Comparison of ENCODE assay signal across 1 cellular context in the genomic region with DNA sequence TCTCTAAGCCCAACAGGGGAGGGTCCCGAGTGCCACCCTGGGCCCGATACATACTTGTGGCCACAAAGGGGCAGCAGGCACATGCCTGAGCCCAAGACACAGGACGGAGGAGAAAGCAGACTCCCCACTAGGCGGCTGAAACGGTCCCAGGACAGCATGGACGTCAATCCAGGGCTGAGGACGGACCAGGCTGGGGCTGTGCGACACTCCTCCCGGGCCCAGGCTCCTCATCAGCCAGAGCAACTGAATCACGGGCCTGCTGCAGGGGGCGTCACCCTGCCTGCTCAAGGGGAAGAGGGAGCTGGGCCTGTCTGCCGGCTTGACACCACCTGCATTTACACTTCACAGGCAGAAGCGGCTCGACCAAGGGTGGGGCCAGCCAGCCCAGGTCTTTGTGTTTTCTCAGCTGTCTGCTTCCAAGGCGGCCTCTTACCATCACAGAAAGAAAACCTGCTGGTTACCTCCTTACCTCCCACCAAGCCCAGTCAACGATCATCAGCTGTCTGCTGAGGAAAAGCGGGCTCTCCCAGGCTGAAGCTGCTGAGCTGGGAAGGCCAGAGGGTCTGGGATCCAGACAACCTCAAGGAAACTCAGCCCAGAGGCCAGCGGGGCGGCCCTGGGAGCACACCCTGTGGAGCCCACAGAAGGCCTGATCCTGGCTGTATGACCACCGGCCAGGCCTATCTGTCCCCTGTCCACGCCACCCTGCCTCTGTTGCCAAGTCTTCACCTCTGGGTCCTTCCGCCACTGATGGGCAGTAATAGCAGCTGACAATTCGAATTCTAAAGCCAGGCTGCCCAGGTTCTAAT.
A peak's percentile ranks its signal among the peaks of the same experiment; 100 is the strongest.
TF ChIP-seq lines count a peak whose summit lies in the region.

No MANE protein-coding gene starts in this region.

TF ChIP-seq in HepG2, 621 proteins besides CTCF, POLR2A, EP300 and RAD21 (continued from another document and continues in another):
- TF ChIP-seq HMG20A (CRISPR knock-in tag; IDR thresholded peaks at IDR 0.05; ENCODE audit: borderline replicate concordance) (no peak), XBP1 (CRISPR knock-in tag; IDR thresholded peaks at IDR 0.05) (no peak), ZNF674 (CRISPR knock-in tag; IDR thresholded peaks at IDR 0.05; ENCODE audit: low read depth) (no peak), SMAD1 (CRISPR knock-in tag; IDR thresholded peaks at IDR 0.05; ENCODE audit: borderline replicate concordance, low read depth) (0 out of 2 replicates have a peak, but pooled peaks have one; percentile 15), ARID3A (IDR thresholded peaks at IDR 0.05; ENCODE audit: low read depth, low read length) (no peak), ZNF598 (CRISPR knock-in tag; IDR thresholded peaks at IDR 0.05; ENCODE audit: borderline replicate concordance) (no peak), BCL6 (CRISPR knock-in tag; IDR thresholded peaks at IDR 0.05) (no peak), EZH2 (conservative IDR thresholded peaks at IDR 0.05; ENCODE audit: low read depth, low read length) (no peak), ZNF274 (CRISPR knock-in tag; IDR thresholded peaks at IDR 0.05) (no peak), ZNF512B (CRISPR knock-in tag; IDR thresholded peaks at IDR 0.05; ENCODE audit: borderline replicate concordance) (no peak), NFRKB (IDR thresholded peaks at IDR 0.05) (no peak), JARID2 (CRISPR knock-in tag; IDR thresholded peaks at IDR 0.05; ENCODE audit: insufficient replicate concordance) (no peak), ZNF549 (CRISPR knock-in tag; IDR thresholded peaks at IDR 0.05) (no peak), NFKB2 (CRISPR knock-in tag; IDR thresholded peaks at IDR 0.05; ENCODE audit: borderline replicate concordance) (peak; percentile 8; the same call in 1 of the 2 replicates), HMGXB4 (CRISPR knock-in tag; IDR thresholded peaks at IDR 0.05; ENCODE audit: borderline replicate concordance in 1 of 2, low read depth in 1 of 2) (no peak), MAFF (IDR thresholded peaks at IDR 0.05; ENCODE audit: low read depth, low read length) (no peak), TCF7 (IDR thresholded peaks at IDR 0.05; ENCODE audit: low read depth) (no peak), ZNF234 (CRISPR knock-in tag; conservative IDR thresholded peaks at IDR 0.05) (no peak), HDAC2 (CRISPR knock-in tag; IDR thresholded peaks at IDR 0.05) (no peak), GFI1 (CRISPR knock-in tag; IDR thresholded peaks at IDR 0.05; ENCODE audit: borderline replicate concordance) (no peak), ZNF776 (CRISPR knock-in tag; IDR thresholded peaks at IDR 0.05) (no peak), ZKSCAN5 (CRISPR knock-in tag; IDR thresholded peaks at IDR 0.05) (no peak), PHB2 (IDR thresholded peaks at IDR 0.05; ENCODE audit: partially characterized antibody) (no peak), DMAP1 (CRISPR knock-in tag; IDR thresholded peaks at IDR 0.05) (no peak), KDM5B (CRISPR knock-in tag; IDR thresholded peaks at IDR 0.05; ENCODE audit: borderline replicate concordance) (peak; percentile 41; the same call in 1 of the 2 replicates), KMT2A (CRISPR knock-in tag; IDR thresholded peaks at IDR 0.05) (no peak), ZNF367 (CRISPR knock-in tag; IDR thresholded peaks at IDR 0.05; ENCODE audit: borderline replicate concordance) (no peak), RNF2 (conservative IDR thresholded peaks at IDR 0.05; ENCODE audit: low read depth) (no peak), ZNF556 (CRISPR knock-in tag; IDR thresholded peaks at IDR 0.05; ENCODE audit: borderline replicate concordance) (no peak), ZNF558 (CRISPR knock-in tag; IDR thresholded peaks at IDR 0.05; ENCODE audit: borderline replicate concordance) (no peak)
- TF ChIP-seq, protein P1, sequence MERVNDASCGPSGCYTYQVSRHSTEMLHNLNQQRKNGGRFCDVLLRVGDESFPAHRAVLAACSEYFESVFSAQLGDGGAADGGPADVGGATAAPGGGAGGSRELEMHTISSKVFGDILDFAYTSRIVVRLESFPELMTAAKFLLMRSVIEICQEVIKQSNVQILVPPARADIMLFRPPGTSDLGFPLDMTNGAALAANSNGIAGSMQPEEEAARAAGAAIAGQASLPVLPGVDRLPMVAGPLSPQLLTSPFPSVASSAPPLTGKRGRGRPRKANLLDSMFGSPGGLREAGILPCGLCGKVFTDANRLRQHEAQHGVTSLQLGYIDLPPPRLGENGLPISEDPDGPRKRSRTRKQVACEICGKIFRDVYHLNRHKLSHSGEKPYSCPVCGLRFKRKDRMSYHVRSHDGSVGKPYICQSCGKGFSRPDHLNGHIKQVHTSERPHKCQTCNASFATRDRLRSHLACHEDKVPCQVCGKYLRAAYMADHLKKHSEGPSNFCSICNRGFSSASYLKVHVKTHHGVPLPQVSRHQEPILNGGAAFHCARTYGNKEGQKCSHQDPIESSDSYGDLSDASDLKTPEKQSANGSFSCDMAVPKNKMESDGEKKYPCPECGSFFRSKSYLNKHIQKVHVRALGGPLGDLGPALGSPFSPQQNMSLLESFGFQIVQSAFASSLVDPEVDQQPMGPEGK (CRISPR knock-in tag; IDR thresholded peaks at IDR 0.05), result peak; percentile 9; the same call in 1 of the 2 replicates
- TF ChIP-seq, protein P2, sequence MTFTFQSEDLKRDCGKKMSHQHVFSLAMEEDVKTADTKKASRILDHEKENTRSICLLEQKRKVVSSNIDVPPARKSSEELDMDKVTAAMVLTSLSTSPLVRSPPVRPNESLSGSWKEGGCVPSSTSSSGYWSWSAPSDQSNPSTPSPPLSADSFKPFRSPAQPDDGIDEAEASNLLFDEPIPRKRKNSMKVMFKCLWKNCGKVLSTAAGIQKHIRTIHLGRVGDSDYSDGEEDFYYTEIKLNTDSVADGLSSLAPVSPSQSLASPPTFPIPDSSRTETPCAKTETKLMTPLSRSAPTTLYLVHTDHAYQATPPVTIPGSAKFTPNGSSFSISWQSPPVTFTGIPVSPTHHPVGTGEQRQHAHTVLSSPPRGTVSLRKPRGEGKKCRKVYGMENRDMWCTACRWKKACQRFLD (CRISPR knock-in tag; IDR thresholded peaks at IDR 0.05; ENCODE audit: borderline replicate concordance), result no peak
- TF ChIP-seq, protein P3, sequence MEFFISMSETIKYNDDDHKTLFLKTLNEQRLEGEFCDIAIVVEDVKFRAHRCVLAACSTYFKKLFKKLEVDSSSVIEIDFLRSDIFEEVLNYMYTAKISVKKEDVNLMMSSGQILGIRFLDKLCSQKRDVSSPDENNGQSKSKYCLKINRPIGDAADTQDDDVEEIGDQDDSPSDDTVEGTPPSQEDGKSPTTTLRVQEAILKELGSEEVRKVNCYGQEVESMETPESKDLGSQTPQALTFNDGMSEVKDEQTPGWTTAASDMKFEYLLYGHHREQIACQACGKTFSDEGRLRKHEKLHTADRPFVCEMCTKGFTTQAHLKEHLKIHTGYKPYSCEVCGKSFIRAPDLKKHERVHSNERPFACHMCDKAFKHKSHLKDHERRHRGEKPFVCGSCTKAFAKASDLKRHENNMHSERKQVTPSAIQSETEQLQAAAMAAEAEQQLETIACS (CRISPR knock-in tag; IDR thresholded peaks at IDR 0.05), result no peak
- TF ChIP-seq, protein P4, sequence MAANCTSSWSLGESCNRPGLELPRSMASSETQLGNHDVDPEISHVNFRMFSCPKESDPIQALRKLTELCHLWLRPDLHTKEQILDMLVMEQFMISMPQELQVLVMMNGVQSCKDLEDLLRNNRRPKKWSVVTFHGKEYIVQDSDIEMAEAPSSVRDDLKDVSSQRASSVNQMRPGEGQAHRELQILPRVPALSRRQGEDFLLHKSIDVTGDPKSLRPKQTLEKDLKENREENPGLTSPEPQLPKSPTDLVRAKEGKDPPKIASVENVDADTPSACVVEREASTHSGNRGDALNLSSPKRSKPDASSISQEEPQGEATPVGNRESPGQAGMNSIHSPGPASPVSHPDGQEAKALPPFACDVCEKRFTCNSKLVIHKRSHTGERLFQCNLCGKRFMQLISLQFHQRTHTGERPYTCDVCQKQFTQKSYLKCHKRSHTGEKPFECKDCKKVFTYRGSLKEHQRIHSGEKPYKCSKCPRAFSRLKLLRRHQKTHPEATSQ (CRISPR knock-in tag; IDR thresholded peaks at IDR 0.05; ENCODE audit: borderline replicate concordance), result no peak
- TF ChIP-seq, protein P5, sequence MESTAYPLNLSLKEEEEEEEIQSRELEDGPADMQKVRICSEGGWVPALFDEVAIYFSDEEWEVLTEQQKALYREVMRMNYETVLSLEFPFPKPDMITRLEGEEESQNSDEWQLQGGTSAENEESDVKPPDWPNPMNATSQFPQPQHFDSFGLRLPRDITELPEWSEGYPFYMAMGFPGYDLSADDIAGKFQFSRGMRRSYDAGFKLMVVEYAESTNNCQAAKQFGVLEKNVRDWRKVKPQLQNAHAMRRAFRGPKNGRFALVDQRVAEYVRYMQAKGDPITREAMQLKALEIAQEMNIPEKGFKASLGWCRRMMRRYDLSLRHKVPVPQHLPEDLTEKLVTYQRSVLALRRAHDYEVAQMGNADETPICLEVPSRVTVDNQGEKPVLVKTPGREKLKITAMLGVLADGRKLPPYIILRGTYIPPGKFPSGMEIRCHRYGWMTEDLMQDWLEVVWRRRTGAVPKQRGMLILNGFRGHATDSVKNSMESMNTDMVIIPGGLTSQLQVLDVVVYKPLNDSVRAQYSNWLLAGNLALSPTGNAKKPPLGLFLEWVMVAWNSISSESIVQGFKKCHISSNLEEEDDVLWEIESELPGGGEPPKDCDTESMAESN (CRISPR knock-in tag; conservative IDR thresholded peaks at IDR 0.05), result no peak
- TF ChIP-seq, protein P6, sequence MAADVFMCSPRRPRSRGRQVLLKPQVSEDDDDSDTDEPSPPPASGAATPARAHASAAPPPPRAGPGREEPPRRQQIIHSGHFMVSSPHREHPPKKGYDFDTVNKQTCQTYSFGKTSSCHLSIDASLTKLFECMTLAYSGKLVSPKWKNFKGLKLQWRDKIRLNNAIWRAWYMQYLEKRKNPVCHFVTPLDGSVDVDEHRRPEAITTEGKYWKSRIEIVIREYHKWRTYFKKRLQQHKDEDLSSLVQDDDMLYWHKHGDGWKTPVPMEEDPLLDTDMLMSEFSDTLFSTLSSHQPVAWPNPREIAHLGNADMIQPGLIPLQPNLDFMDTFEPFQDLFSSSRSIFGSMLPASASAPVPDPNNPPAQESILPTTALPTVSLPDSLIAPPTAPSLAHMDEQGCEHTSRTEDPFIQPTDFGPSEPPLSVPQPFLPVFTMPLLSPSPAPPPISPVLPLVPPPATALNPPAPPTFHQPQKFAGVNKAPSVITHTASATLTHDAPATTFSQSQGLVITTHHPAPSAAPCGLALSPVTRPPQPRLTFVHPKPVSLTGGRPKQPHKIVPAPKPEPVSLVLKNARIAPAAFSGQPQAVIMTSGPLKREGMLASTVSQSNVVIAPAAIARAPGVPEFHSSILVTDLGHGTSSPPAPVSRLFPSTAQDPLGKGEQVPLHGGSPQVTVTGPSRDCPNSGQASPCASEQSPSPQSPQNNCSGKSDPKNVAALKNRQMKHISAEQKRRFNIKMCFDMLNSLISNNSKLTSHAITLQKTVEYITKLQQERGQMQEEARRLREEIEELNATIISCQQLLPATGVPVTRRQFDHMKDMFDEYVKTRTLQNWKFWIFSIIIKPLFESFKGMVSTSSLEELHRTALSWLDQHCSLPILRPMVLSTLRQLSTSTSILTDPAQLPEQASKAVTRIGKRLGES (CRISPR knock-in tag; IDR thresholded peaks at IDR 0.05; ENCODE audit: borderline replicate concordance), result no peak
